ENCODE assay signal across 8 cellular contexts in the genomic region with DNA sequence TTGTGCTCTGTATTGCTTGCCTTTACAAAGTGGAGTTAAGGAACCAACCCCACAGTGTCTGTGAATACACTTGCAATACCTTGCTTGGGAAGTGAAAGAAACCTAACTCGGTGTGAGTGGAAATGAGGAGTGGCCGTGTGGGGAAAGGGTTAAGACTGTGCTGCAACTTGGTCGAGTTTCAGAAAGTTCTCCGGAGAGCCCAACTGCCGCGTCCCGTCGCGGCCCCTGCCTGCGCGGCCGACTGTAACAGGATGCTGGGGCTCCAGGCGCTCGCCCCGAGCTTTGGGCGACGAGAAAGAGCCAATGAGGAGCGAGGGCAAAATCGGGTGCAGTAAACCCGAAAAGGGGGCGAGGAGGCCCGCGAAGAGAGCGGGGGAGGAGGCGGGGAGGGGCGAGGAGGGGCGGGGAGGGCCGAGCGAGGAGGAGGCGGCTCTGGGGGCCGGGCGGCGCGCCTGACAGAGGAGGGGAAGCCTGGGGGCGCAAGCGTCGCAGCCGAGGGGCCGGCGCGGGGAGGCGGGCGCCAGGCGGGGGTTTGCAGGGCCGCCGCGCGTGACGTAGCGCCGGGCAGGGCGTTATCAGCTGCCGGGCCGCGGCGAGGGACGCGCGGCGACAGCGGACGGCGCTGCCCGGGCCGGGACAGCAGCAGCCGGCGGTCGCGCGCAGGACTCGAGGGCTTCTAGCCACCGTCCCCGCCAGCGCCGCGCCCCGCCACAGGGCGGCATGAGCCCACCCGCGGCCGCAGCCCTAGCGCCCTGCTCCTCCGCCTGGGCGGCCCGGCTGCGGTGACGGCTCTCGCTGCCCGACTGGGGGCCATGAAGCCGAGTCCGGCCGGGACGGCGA. TPM values are rescaled to one million over a fixed set of nuclear protein-coding genes. Genes with fewer than 3 reads are reported as not detected.
DNase-seq lines count a peak whose midpoint lies in the region; ATAC-seq and TF ChIP-seq lines count a peak whose summit lies in the region.

A gene with protein sequence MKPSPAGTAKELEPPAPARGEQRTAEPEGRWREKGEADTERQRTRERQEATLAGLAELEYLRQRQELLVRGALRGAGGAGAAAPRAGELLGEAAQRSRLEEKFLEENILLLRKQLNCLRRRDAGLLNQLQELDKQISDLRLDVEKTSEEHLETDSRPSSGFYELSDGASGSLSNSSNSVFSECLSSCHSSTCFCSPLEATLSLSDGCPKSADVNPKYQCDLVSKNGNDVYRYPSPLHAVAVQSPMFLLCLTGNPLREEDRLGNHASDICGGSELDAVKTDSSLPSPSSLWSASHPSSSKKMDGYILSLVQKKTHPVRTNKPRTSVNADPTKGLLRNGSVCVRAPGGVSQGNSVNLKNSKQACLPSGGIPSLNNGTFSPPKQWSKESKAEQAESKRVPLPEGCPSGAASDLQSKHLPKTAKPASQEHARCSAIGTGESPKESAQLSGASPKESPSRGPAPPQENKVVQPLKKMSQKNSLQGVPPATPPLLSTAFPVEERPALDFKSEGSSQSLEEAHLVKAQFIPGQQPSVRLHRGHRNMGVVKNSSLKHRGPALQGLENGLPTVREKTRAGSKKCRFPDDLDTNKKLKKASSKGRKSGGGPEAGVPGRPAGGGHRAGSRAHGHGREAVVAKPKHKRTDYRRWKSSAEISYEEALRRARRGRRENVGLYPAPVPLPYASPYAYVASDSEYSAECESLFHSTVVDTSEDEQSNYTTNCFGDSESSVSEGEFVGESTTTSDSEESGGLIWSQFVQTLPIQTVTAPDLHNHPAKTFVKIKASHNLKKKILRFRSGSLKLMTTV (plus strand): TSS at position 572 of the 840 bp plus-strand sequence. CDS start 241 bp downstream, at position 813.

- peak within 1 kb of the TSS; percentile 94 for H3K4me3 Mint-ChIP-seq in activated B cell treated with CpG ODN at 0.5 μM for 24 hours

- peak within 1 kb of the TSS; percentile 95 for H3K4me3 ChIP-seq in coronary artery

- H3K4me1 Mint-ChIP-seq in activated B cell treated with CpG ODN at 0.5 μM for 24 hours, result peaks cover 46% of the 10 kb centered on the region

- POLR2A ChIA-PET in activated B cell treated with CpG ODN at 0.5 μM for 24 hours (lab: Charles Lee), result interaction anchor here (0.6 to 1.2 kb wide), 5 partner anchors 8 to 393 kb away, joined by 3 to 6 read pairs (median 3); a partner anchor contains a TSS

- H3K27ac ChIP-seq in coronary artery (peak within 1 kb of the TSS; percentile 96 to 97), layer of hippocampus (ENCODE audit: low read depth, low read length) (peak within 1 kb of the TSS; percentile 80)

- intact Hi-C loops in activated B cell treated with CpG ODN at 0.5 μM for 24 hours (cut with micrococcal nuclease), result loop anchor here (1.0 to 10.0 kb wide), 9 partner anchors 135 to 1373 kb away; a partner anchor contains a TSS

- CTCF ChIA-PET in activated B cell treated with CpG ODN at 0.5 μM for 24 hours (lab: Charles Lee), result interaction anchor here (0.7 to 1.2 kb wide), 2 partner anchors 136 kb away, joined by 3 to 4 read pairs; no protein-coding TSS in a partner anchor

- H3K27ac Mint-ChIP-seq in activated B cell treated with CpG ODN at 0.5 μM for 24 hours, result peak within 1 kb of the TSS; percentile 90

- H3K27me3 ChIP-seq in layer of hippocampus (ENCODE audit: control insufficient read depth, insufficient read depth, low read length), result no peaks in the 10 kb centered on the region

- H3K27me3 Mint-ChIP-seq in activated B cell treated with CpG ODN at 0.5 μM for 24 hours, result peaks cover 17% of the 10 kb centered on the region

- DNase-seq in DMS 273 treated with DMSO at 0.1 percent for 48 hours (lab: John Stamatoyannopoulos, UW), result peak; percentile 40
- DNase-seq in HK-2 (ENCODE audit: unreplicated experiment), result peak; percentile 38
- peak; percentile 52 for DNase-seq in activated B cell treated with CpG ODN at 0.5 μM for 24 hours
- peak; percentile 85 for DNase-seq in coronary artery (ENCODE audit: low spot score)
- peak; percentile 62 for DNase-seq in stimulated activated CD4-positive, alpha-beta T cell treated with anti-CD3 and anti-CD28 coated beads, Interleukin-1b, Interleukin-23, amount 100 ng/mL, for 48 hours
- DNase-seq in GDM1 (lab: John Stamatoyannopoulos, UW), result no peak

- H3K36me3 Mint-ChIP-seq in activated B cell treated with CpG ODN at 0.5 μM for 24 hours (ENCODE audit: low read depth), result peaks cover 4% of the 10 kb centered on the region

- peak; percentile 48 for ATAC-seq in GM19468 (IDR thresholded peaks at IDR 0.05; ENCODE audit: extremely low read depth, unreplicated experiment)
- peak; percentile 80 for ATAC-seq in activated B cell treated with CpG ODN at 0.5 μM for 24 hours (ENCODE audit: low read depth)

- H3K9me3 Mint-ChIP-seq in activated B cell treated with CpG ODN at 0.5 μM for 24 hours, result no peaks in the 10 kb centered on the region

- TF ChIP-seq CTCF in activated B cell treated with CpG ODN at 0.5 μM for 24 hours (IDR thresholded peaks at IDR 0.05), result no peak
- TF ChIP-seq CTCF in coronary artery (IDR thresholded peaks at IDR 0.05), result no peak

RNA-seq across cellular contexts. Expression of the gene that starts here (rescaled TPM):
- total RNA-seq in activated B cell treated with CpG ODN at 0.5 μM for 24 hours, result 3.0 and 3.5 TPM in 2 replicates
